Comparison of ENCODE assay signal across 25 cellular contexts in genomic region chr11:83957038-83957900, GRCh38.
A peak's percentile ranks its signal among the peaks of the same experiment; 100 is the strongest.
DNase-seq lines count a peak whose midpoint lies in the region; ATAC-seq, FAIRE-seq and TF ChIP-seq lines count a peak whose summit lies in the region.
"Had no signal": no experiment of that assay in that cellular context is flagged by ENCODE, and none has a peak within 500 bp of the region (broad histone marks: within the 10 kb centered on the region; RNA-seq: fewer than 3 reads in every experiment).

No MANE protein-coding gene starts in this region.

- H3K36me3 ChIP-seq in pancreas = no peaks in the 10 kb centered on the region

- H3K27ac ChIP-seq in pancreas = peak overlapping the region in 1 of 4 donors; percentile 37
- H3K27ac ChIP-seq: A549 had no signal

- no peak overlapping the region for H3K27ac Mint-ChIP-seq in T-helper 17 cell
- H3K27ac Mint-ChIP-seq: CD4-positive, alpha-beta memory T cell; GM23338 had no signal

- H3K4me3 Mint-ChIP-seq in T-helper 17 cell = no peak overlapping the region
- H3K4me3 Mint-ChIP-seq: CD4-positive, alpha-beta memory T cell; GM23338 had no signal

- no peak for TF ChIP-seq CTCF in astrocyte of the cerebellum (IDR thresholded peaks at IDR 0.05; ENCODE audit: low read depth, low read length, missing control alignments)
- TF ChIP-seq CTCF in pancreas (IDR thresholded peaks at IDR 0.05) = no peak

- H3K27me3 ChIP-seq in pancreas = no peaks in the 10 kb centered on the region

- peaks cover 11 to 19% (median 12%) of the 10 kb centered on the region in 3 donors for H3K4me1 ChIP-seq in pancreas
- H3K4me1 ChIP-seq: A549, Caco-2 had no signal

- H3K4me1 Mint-ChIP-seq in T-helper 17 cell = no peaks in the 10 kb centered on the region
- H3K4me1 Mint-ChIP-seq: CD4-positive, alpha-beta memory T cell; GM23338 had no signal

- H3K4me3 ChIP-seq in astrocyte of the cerebellum (ENCODE audit: low read depth, low read length) (no peak overlapping the region), pancreas (no peak overlapping the region)
- H3K4me3 ChIP-seq: A549, GM12878, GM23338 had no signal

- in situ Hi-C loops in astrocyte of the cerebellum (cut with HindIII; ENCODE audit: low sequenced_read_pairs) = no loop called here

- peak; percentile 62 for FAIRE-seq in endometrium (lab: Jason Lieb, UNC)
- FAIRE-seq in pancreas (lab: Jason Lieb, UNC) = no peak
- FAIRE-seq: A549, GM12878 had no signal

- intact Hi-C loops in pancreas (cut with DNase I) = no loop called here

- DNase-seq in H4 (ENCODE audit: low spot score) (peak; percentile 26), astrocyte of the cerebellum (ENCODE audit: low read depth) (peak; percentile 1), pancreas (no peak), T-helper 17 cell (no peak), medulla oblongata (ENCODE audit: extremely low spot score) (no peak)
- DNase-seq: Caco-2; CD4-positive, alpha-beta memory T cell; DMS 273 treated with DMSO at 0.1 percent for 48 hours; DMS79; EL; GDM1; HCEC 1CT; IMR-90; KG1; MM.1S; NCI-H2029; NCI-H2227 treated with DMSO at 0.1 percent for 48 hours; NCI-H69; RPMI8226; SHP77 had no signal

- H3K9me3 ChIP-seq in pancreas = no peaks in the 10 kb centered on the region
- no peaks in the 10 kb centered on the region for H3K9me3 ChIP-seq in T-helper 17 cell (ENCODE audit: control insufficient read depth, low read length, poor library complexity, severe bottlenecking)
- H3K9me3 ChIP-seq: A549, Caco-2 had no signal

- H3K27me3 Mint-ChIP-seq in T-helper 17 cell = no peaks in the 10 kb centered on the region
- H3K27me3 Mint-ChIP-seq: CD4-positive, alpha-beta memory T cell had no signal

- 12 to 17% methylated on average over 2 of the region's 2 CpGs for WGBS in pancreas, 2 donors

- no peaks in the 10 kb centered on the region for H3K36me3 Mint-ChIP-seq in T-helper 17 cell (ENCODE audit: low read depth)
- H3K36me3 Mint-ChIP-seq: CD4-positive, alpha-beta memory T cell had no signal

- ATAC-seq in pancreas = peak; percentile 56 to 84 (median 74)
- no peak for ATAC-seq in T-helper 17 cell
- no peak for ATAC-seq in GM21529 (IDR thresholded peaks at IDR 0.05; ENCODE audit: unreplicated experiment)
- ATAC-seq: A549, GM23338 had no signal

Comparison
In these comparisons a context has a peak if more than half of its experiments do, and no peak if none do; other contexts are left out.
1. DNase-seq: peak in H4 (single experiment) and astrocyte of the cerebellum (single experiment); none in pancreas (0 of 6), T-helper 17 cell (0 of 3) and medulla oblongata (single experiment).
2. ATAC-seq: peak in pancreas (4 of 4); none in T-helper 17 cell (single experiment) and GM21529 (single experiment).